Comparison of ENCODE assay signal across 20 cellular contexts in genomic region chr4:51942833-51943215, GRCh38.
"Had no signal": no experiment of that assay in that cellular context is flagged by ENCODE, and none has a peak within 500 bp of the region (broad histone marks: within the 10 kb centered on the region; RNA-seq: fewer than 3 reads in every experiment).

No MANE protein-coding gene starts in this region.

- H3K27ac ChIP-seq: breast epithelium, WERI-Rb-1 had no signal

- DNase-seq: activated CD4-positive, alpha-beta memory T cell treated with anti-CD3 and anti-CD28 coated beads, Interleukin-2, amount 10 ng/mL, durations not matched to agents 7 days and 5 days; activated CD4-positive, alpha-beta T cell treated with anti-CD3 and anti-CD28 coated beads for 36 hours; activated CD4-positive, alpha-beta T cell treated with anti-CD3 and anti-CD28 coated beads, Interleukin-2, amount 50 U/mL, for 1 hour; activated gamma-delta T cell treated with Interleukin-2 at 50 U/mL for 16 hours; activated naive CD4-positive, alpha-beta T cell treated with anti-CD3 and anti-CD28 coated beads, Interleukin-2, amount 10 ng/mL, durations not matched to agents 7 days and 5 days; activated naive CD8-positive, alpha-beta T cell treated with anti-CD3 and anti-CD28 coated beads for 36 hours; activated T-cell treated with anti-CD3 and anti-CD28 coated beads for 4 hours; activated T-cell treated with anti-CD3 and anti-CD28 coated beads, Interleukin-2, amount 50 U/mL, for 72 hours; anterior cingulate cortex; caudate nucleus; NCI-H1105 treated with DMSO at 0.1 percent for 48 hours; NCI-H1436 treated with DMSO at 0.1 percent for 48 hours; NCI-H187; NCI-H2081; NCI-H446; NCI-H524; SIG-M5; T-helper 1 cell; WERI-Rb-1 had no signal

- H3K27me3 ChIP-seq: breast epithelium had no signal

- H3K36me3 ChIP-seq: breast epithelium, WERI-Rb-1 had no signal

- H3K4me3 ChIP-seq: breast epithelium had no signal

- ATAC-seq: activated CD4-positive, alpha-beta T cell treated with anti-CD3 and anti-CD28 coated beads for 36 hours; activated T-cell treated with anti-CD3 and anti-CD28 coated beads, Interleukin-2, amount 50 U/mL, for 72 hours had no signal

- H3K4me1 ChIP-seq: breast epithelium had no signal
